ENCODE assay signal across 8 cellular contexts in genomic region chr4:132759199-132759780, GRCh38.
"Had no signal": no experiment of that assay in that cellular context is flagged by ENCODE, and none has a peak within 500 bp of the region (broad histone marks: within the 10 kb centered on the region; RNA-seq: fewer than 3 reads in every experiment).

No MANE protein-coding gene starts in this region.

- H3K4me1 ChIP-seq: HAP-1 had no signal

- DNase-seq: H7, HFFc6, KBM-7 had no signal

- H3K9me3 ChIP-seq: HAP-1 had no signal

- H3K9ac ChIP-seq: KMS-11 had no signal

- H3K27ac Mint-ChIP-seq: GM23338, HFFc6 had no signal

- ATAC-seq: GM23338, HCT116 had no signal

- H2AFZ ChIP-seq: GM23338 had no signal

- H3K4me3 Mint-ChIP-seq: GM23338, HFFc6 had no signal

- FAIRE-seq: HTR-8/SVneo had no signal

- H3K27ac ChIP-seq: KMS-11 had no signal

- H3K4me1 Mint-ChIP-seq: GM23338 had no signal

- H3K9me3 Mint-ChIP-seq: GM23338 had no signal

- H3K4me3 ChIP-seq: GM23338, HAP-1 had no signal

- H3K4me2 ChIP-seq: GM23338, KMS-11 had no signal

- H3K36me3 ChIP-seq: HAP-1 had no signal
